7 cellular contexts compared by ENCODE assay signal in genomic region chr14:94173885-94174621, GRCh38. TPM values are rescaled to one million over a fixed set of nuclear protein-coding genes. Genes with fewer than 3 reads are reported as not detected.
A peak's percentile ranks its signal among the peaks of the same experiment; 100 is the strongest.
DNase-seq lines count a peak whose midpoint lies in the region; ATAC-seq, FAIRE-seq and TF ChIP-seq lines count a peak whose summit lies in the region.

Gene PPP4R4 (plus strand): TSS chr14:94174322. CDS start chr14:94174466, 144 bp downstream.

- peak; percentile 98 for DNase-seq in NCI-H2171 (lab: John Stamatoyannopoulos, UW)
- peak; percentile 93 to 98 for DNase-seq in T47D (ENCODE audit: low read depth in 1 of 2, low spot score in 1 of 2)
- DNase-seq in small intestine, result peak; percentile 61

- H3K27me3 ChIP-seq in iPS-20b (ENCODE audit: insufficient read depth, low read length), result peaks cover 32% of the 10 kb centered on the region
- peaks cover 0 to 8% of the 10 kb centered on the region in 2 donors for H3K27me3 ChIP-seq in small intestine (ENCODE audit: control insufficient read depth in 2 of 2, insufficient read depth in 2 of 2, low read length in 2 of 2)

- H3K9ac ChIP-seq in iPS-20b (ENCODE audit: low read depth, low read length), result peak within 1 kb of the TSS; percentile 76

- no peak for TF ChIP-seq CTCF in VCaP (conservative IDR thresholded peaks at IDR 0.05)

- ATAC-seq in GM18511 (IDR thresholded peaks at IDR 0.05; ENCODE audit: unreplicated experiment) (peak; percentile 82), HG03025 (IDR thresholded peaks at IDR 0.05; ENCODE audit: low FRiP score, unreplicated experiment) (peak; percentile 79)

- peak within 1 kb of the TSS; percentile 88 for H3K4me3 ChIP-seq in iPS-20b (ENCODE audit: low read length)
- peak within 1 kb of the TSS; percentile 39 to 63 for H3K4me3 ChIP-seq in small intestine (ENCODE audit: low read depth in 1 of 2, low read length in 2 of 2)

- WGBS in small intestine, 3 donors, result 0 to 2% (median 1%) methylated on average over 30 to 87 of the region's 87 CpGs

- no peaks in the 10 kb centered on the region for H3K36me3 ChIP-seq in iPS-20b (ENCODE audit: insufficient read depth, low read depth, low read length)
- no peaks in the 10 kb centered on the region for H3K36me3 ChIP-seq in small intestine (ENCODE audit: control insufficient read depth in 2 of 2, insufficient read depth in 2 of 2, low read length in 2 of 2)

- in situ Hi-C loops in T47D (cut with HindIII; ENCODE audit: low pct_unique_long_range_greater_than_20kb, low sequenced_read_pairs), result no loop called here

- H3K9me3 ChIP-seq in iPS-20b (ENCODE audit: insufficient read depth, low read depth, low read length), result no peaks in the 10 kb centered on the region
- H3K9me3 ChIP-seq in small intestine (ENCODE audit: control insufficient read depth, low read depth), result no peaks in the 10 kb centered on the region

- H3K27ac ChIP-seq in VCaP (peak within 1 kb of the TSS; percentile 51; the same call in 1 of the 2 replicates), iPS-20b (ENCODE audit: low read length) (no peak within 1 kb of the TSS), small intestine (ENCODE audit: low read depth in 1 of 2, low read length in 1 of 2) (no peak within 1 kb of the TSS)

- H3K4me1 ChIP-seq in iPS-20b (ENCODE audit: insufficient read depth, low read length) (peaks cover 25% of the 10 kb centered on the region), small intestine (ENCODE audit: control insufficient read depth in 2 of 2, insufficient read depth in 1 of 2, low read depth in 1 of 2, low read length in 1 of 2) (no peaks in the 10 kb centered on the region)

- no peak for FAIRE-seq in small intestine (lab: Jason Lieb, UNC)

RNA-seq across cellular contexts. Expression of gene PPP4R4, which starts in this region (rescaled TPM):
- polyA plus RNA-seq in small intestine, result under 1 TPM in 1 of 3 donors, not detected in 2; 0.03 TPM

Comparison
In these comparisons a context has a peak if more than half of its experiments do, and no peak if none do; other contexts are left out.
1. Peak in DNase-seq and H3K4me3 ChIP-seq in small intestine; RNA of the gene not detected or under 1 TPM.